Comparison of ENCODE assay signal across 16 cellular contexts in genomic region chr10:52347327-52347667, GRCh38. TPM values are rescaled to one million over a fixed set of nuclear protein-coding genes. Genes with fewer than 3 reads are reported as not detected.
DNase-seq lines count a peak whose midpoint lies in the region; ATAC-seq and TF ChIP-seq lines count a peak whose summit lies in the region.
"Had no signal": no experiment of that assay in that cellular context is flagged by ENCODE, and none has a peak within 500 bp of the region (broad histone marks: within the 10 kb centered on the region; RNA-seq: fewer than 3 reads in every experiment).

No MANE protein-coding gene starts in this region.

- H3K27me3 ChIP-seq in aorta (ENCODE audit: control insufficient read depth in 1 of 2, insufficient read depth in 2 of 2, low read length in 1 of 2) = no peaks in the 10 kb centered on the region

- H3K27ac ChIP-seq in aorta (ENCODE audit: low read depth in 1 of 2, low read length in 2 of 2) = no peak overlapping the region

- H3K27ac Mint-ChIP-seq in stimulated activated effector memory CD8-positive, alpha-beta T cell treated with anti-CD3 and anti-CD28 coated beads, Interleukin-12 subunit alpha, Interleukin-12 subunit beta, amount 100 ng/mL, for 72 hours = no peak overlapping the region
- H3K27ac Mint-ChIP-seq: CD4-positive, alpha-beta memory T cell; GM23338; H9; HFFc6 had no signal

- no peaks in the 10 kb centered on the region for H3K9me3 Mint-ChIP-seq in stimulated activated effector memory CD8-positive, alpha-beta T cell treated with anti-CD3 and anti-CD28 coated beads, Interleukin-12 subunit alpha, Interleukin-12 subunit beta, amount 100 ng/mL, for 72 hours
- H3K9me3 Mint-ChIP-seq: H9 had no signal

- H3K4me3 Mint-ChIP-seq in stimulated activated effector memory CD8-positive, alpha-beta T cell treated with anti-CD3 and anti-CD28 coated beads, Interleukin-12 subunit alpha, Interleukin-12 subunit beta, amount 100 ng/mL, for 72 hours = no peak overlapping the region
- H3K4me3 Mint-ChIP-seq: CD4-positive, alpha-beta memory T cell; GM23338; H9; HFFc6 had no signal

- H3K4me1 ChIP-seq in mucosa of descending colon (ENCODE audit: low read depth) = no peaks in the 10 kb centered on the region
- no peaks in the 10 kb centered on the region for H3K4me1 ChIP-seq in aorta (ENCODE audit: control insufficient read depth in 1 of 2, insufficient read depth in 2 of 2, low read length in 2 of 2)

- no peaks in the 10 kb centered on the region for H3K9me3 ChIP-seq in mucosa of descending colon
- H3K9me3 ChIP-seq in aorta (ENCODE audit: control insufficient read depth, low read length) = no peaks in the 10 kb centered on the region

- H3K36me3 Mint-ChIP-seq in stimulated activated effector memory CD8-positive, alpha-beta T cell treated with anti-CD3 and anti-CD28 coated beads, Interleukin-12 subunit alpha, Interleukin-12 subunit beta, amount 100 ng/mL, for 72 hours = no peaks in the 10 kb centered on the region
- H3K36me3 Mint-ChIP-seq: CD4-positive, alpha-beta memory T cell had no signal

- H3K4me3 ChIP-seq in mucosa of descending colon (no peak overlapping the region), aorta (ENCODE audit: low read length in 2 of 2) (no peak overlapping the region)
- H3K4me3 ChIP-seq: GM23338 had no signal

- DNase-seq in mucosa of descending colon (no peak), sciatic nerve (ENCODE audit: low spot score) (no peak), aorta (no peak)
- no peak for DNase-seq in stimulated activated effector memory CD8-positive, alpha-beta T cell treated with anti-CD3 and anti-CD28 coated beads, Interleukin-12 subunit alpha, Interleukin-12 subunit beta, amount 100 ng/mL, for 72 hours (ENCODE audit: low spot score in 2 of 2)
- DNase-seq in stimulated activated CD4-positive, alpha-beta T cell treated with anti-CD3 and anti-CD28 coated beads, Interleukin-15, amount 100 ng/mL, for 24 hours = no peak
- DNase-seq: C1 segment of cervical spinal cord; Caco-2; CD4-positive, alpha-beta memory T cell; DMS153; DND-41; H9; HFFc6 had no signal

- H3K4me1 Mint-ChIP-seq in stimulated activated effector memory CD8-positive, alpha-beta T cell treated with anti-CD3 and anti-CD28 coated beads, Interleukin-12 subunit alpha, Interleukin-12 subunit beta, amount 100 ng/mL, for 72 hours = no peaks in the 10 kb centered on the region
- H3K4me1 Mint-ChIP-seq: CD4-positive, alpha-beta memory T cell; GM23338; H9 had no signal

- TF ChIP-seq CTCF in mucosa of descending colon (IDR thresholded peaks at IDR 0.05) = no peak

- intact Hi-C loops in mucosa of descending colon (cut with DNase I, micrococcal nuclease) (no loop called here), sciatic nerve (cut with DNase I) (no loop called here), aorta (cut with DNase I) (no loop called here)

- H3K36me3 ChIP-seq in mucosa of descending colon (ENCODE audit: low read depth) (no peaks in the 10 kb centered on the region), aorta (ENCODE audit: control insufficient read depth in 1 of 2, insufficient read depth in 2 of 2, low read length in 1 of 2) (no peaks in the 10 kb centered on the region)

- WGBS in aorta, 2 donors = 96% methylated on average over 5 of the region's 5 CpGs

- ATAC-seq in mucosa of descending colon = peak; percentile 8
- peak; percentile 34 for ATAC-seq in sciatic nerve
- peak; percentile 8 for ATAC-seq in stimulated activated effector memory CD8-positive, alpha-beta T cell treated with anti-CD3 and anti-CD28 coated beads, Interleukin-12 subunit alpha, Interleukin-12 subunit beta, amount 100 ng/mL, for 72 hours
- ATAC-seq in aorta (ENCODE audit: low FRiP score) = peak; percentile 48
- no peak for ATAC-seq in HG02981 (IDR thresholded peaks at IDR 0.05; ENCODE audit: unreplicated experiment)
- ATAC-seq in GM21381 (IDR thresholded peaks at IDR 0.05; ENCODE audit: unreplicated experiment) = no peak
- no peak for ATAC-seq in GM21737 (IDR thresholded peaks at IDR 0.05; ENCODE audit: unreplicated experiment)
- ATAC-seq: GM23338 had no signal

RNA-seq across cellular contexts. Expression of gene DKK1, which starts 33.2 kb away (rescaled TPM):
- total RNA-seq in mucosa of descending colon (1 to 10 TPM in 1 of 3 donors, not detected in 2; 1.5 TPM), sciatic nerve (3.3 TPM), aorta (1 to 10 TPM in 1 of 2 donors, under 1 TPM in 1; 0.96 to 2.4 TPM)
- polyA plus RNA-seq in aorta = under 1 TPM in 1 of 2 donors, not detected in 1; 0.84 TPM
- total RNA-seq: CD4-positive, alpha-beta memory T cell; GM23338 had no signal
- polyA plus RNA-seq: CD4-positive, alpha-beta memory T cell had no signal

Comparison
In these comparisons a context has a peak if more than half of its experiments do, and no peak if none do; other contexts are left out.
1. ATAC-seq: peak in mucosa of descending colon (single experiment), sciatic nerve (single experiment), stimulated activated effector memory CD8-positive, alpha-beta T cell treated with anti-CD3 and anti-CD28 coated beads, Interleukin-12 subunit alpha, Interleukin-12 subunit beta, amount 100 ng/mL, for 72 hours (single experiment) and aorta (single experiment); none in HG02981 (single experiment), GM21381 (single experiment) and GM21737 (single experiment).